Comparison of ENCODE assay signal across 1 cellular context in the genomic region with DNA sequence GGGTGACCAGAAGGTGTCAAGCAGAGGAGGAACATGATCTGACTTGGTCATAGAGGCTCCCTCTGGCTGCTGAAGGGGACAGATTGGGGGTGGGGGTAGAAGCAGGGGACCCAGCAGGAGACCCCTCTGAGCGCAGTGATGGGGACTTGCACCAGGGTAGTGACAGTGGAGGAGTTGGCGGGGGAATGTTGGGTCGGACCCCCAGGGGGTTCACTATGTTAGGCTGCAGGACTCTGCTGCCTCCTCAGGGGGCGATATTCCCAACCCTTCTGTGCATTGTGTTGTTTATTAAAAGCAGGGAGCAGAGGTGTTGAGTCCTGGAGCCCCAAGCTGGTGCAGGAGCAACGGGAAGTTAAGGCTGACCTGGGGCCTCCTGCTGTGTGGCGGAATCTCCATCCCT.
TF ChIP-seq lines count a peak whose summit lies in the region.

No MANE protein-coding gene starts in this region.

TF ChIP-seq in H1, 55 proteins besides CTCF, POLR2A, EP300 and RAD21:
- TF ChIP-seq POLR2AphosphoS5 (IDR thresholded peaks at IDR 0.05; ENCODE audit: low read depth, low read length) = no peak
